8 cellular contexts compared by ENCODE assay signal in genomic region chr19:7920520-7921301, GRCh38. TPM values are rescaled to one million over a fixed set of nuclear protein-coding genes. Genes with fewer than 3 reads are reported as not detected.
DNase-seq lines count a peak whose midpoint lies in the region; ATAC-seq and TF ChIP-seq lines count a peak whose summit lies in the region.

No MANE protein-coding gene starts in this region.

- peaks cover 0 to 18% (median 11%) of the 10 kb centered on the region in 9 donors for H3K36me3 ChIP-seq in heart right ventricle
- peaks cover 0 to 22% (median 12%) of the 10 kb centered on the region in 4 donors for H3K36me3 ChIP-seq in upper lobe of left lung

- DNase-seq in GM10248 (ENCODE audit: extremely low spot score) (peak; percentile 98), NCI-H1417 treated with DMSO at 0.1 percent for 48 hours (lab: John Stamatoyannopoulos, UW) (peak; percentile 89), SW480 (ENCODE audit: low spot score) (peak; percentile 95), heart right ventricle (peak; percentile 99 to 100), posterior vena cava (ENCODE audit: low spot score) (peak; percentile 100), upper lobe of left lung (peak; percentile 100)

- POLR2A ChIA-PET in GM10248 (lab: Yijun Ruan, JAX), result interaction anchor here (1.2 to 2.9 kb wide), 5 partner anchors 13 to 52 kb away, joined by 3 to 18 read pairs (median 5); partner anchors contain the start of genes MAP2K7 and TIMM44

- H3K27ac ChIP-seq in adipose tissue (ENCODE audit: low read depth, low read length), result peak overlapping the region; percentile 51
- peak overlapping the region; percentile 66 to 94 (median 88) for H3K27ac ChIP-seq in heart right ventricle
- H3K27ac ChIP-seq in upper lobe of left lung, result peak overlapping the region; percentile 85 to 92 (median 90)

- TF ChIP-seq POLR2A in upper lobe of left lung (IDR thresholded peaks at IDR 0.05), result peak in 3 of 4 donors; percentile 12 to 54 (median 47)

- ATAC-seq in HG02642 (IDR thresholded peaks at IDR 0.05; ENCODE audit: poor library complexity, unreplicated experiment) (peak; percentile 50), heart right ventricle (peak; percentile 84 to 94 (median 89)), upper lobe of left lung (ENCODE audit: low FRiP score in 2 of 2) (peak; percentile 93 to 97)

- H3K4me1 ChIP-seq in heart right ventricle (peaks cover 12 to 72% (median 45%) of the 10 kb centered on the region in 9 donors), upper lobe of left lung (peaks cover 48 to 73% (median 59%) of the 10 kb centered on the region in 4 donors)

- H3K4me3 ChIP-seq in heart right ventricle (peak overlapping the region; percentile 55 to 90 (median 76)), upper lobe of left lung (peak overlapping the region; percentile 62 to 86 (median 73))

- TF ChIP-seq EP300 in upper lobe of left lung (IDR thresholded peaks at IDR 0.05), result no peak

- CTCF ChIA-PET in GM10248 (lab: Yijun Ruan, JAX), result interaction anchor here (0.9 to 3.4 kb wide), 18 partner anchors 9 to 352 kb away, joined by 3 to 17 read pairs (median 4); partner anchors contain the start of genes MAP2K7, TIMM44 and TRAPPC5

- peaks cover 9 to 48% (median 35%) of the 10 kb centered on the region in 7 donors for H3K27me3 ChIP-seq in heart right ventricle
- peaks cover 0 to 40% (median 24%) of the 10 kb centered on the region in 4 donors for H3K27me3 ChIP-seq in upper lobe of left lung

- intact Hi-C loops in heart right ventricle (cut with DNase I), result loop anchor here in 5 of 10 donors (1.0 to 10.0 kb wide), 5 partner anchors 17 to 332 kb away; partner anchors contain the start of gene MAP2K7 (in 1 of the 5)
- intact Hi-C loops in posterior vena cava (cut with DNase I), result no loop called here

- WGBS in adipose tissue, 3 donors, result 0 to 2% (median 2%) methylated on average over 37 to 61 of the region's 62 CpGs
- 1% methylated on average over 56 to 62 of the region's 62 CpGs for WGBS in heart right ventricle, 2 donors
- WGBS in upper lobe of left lung, 2 donors, result 1 to 3% methylated on average over 29 to 33 of the region's 62 CpGs

- TF ChIP-seq CTCF in GM10248 (IDR thresholded peaks at IDR 0.05; ENCODE audit: control extremely low read depth, extremely low read depth, low read depth, missing control alignments) (no peak), heart right ventricle (IDR thresholded peaks at IDR 0.05) (no peak), upper lobe of left lung (IDR thresholded peaks at IDR 0.05) (no peak)

- H3K9me3 ChIP-seq in heart right ventricle (no peaks in the 10 kb centered on the region), upper lobe of left lung (no peaks in the 10 kb centered on the region)

RNA-seq across cellular contexts. Expression of gene SNAPC2, which starts 0.6 kb away (rescaled TPM):
- polyA plus RNA-seq in adipose tissue (10 to 100 TPM; 13.3 to 21.0 (median 15.7) TPM), heart right ventricle (10 to 100 TPM in 1 of 2 donors, 1 to 10 TPM in 1; 7.3 to 26.1 TPM)
- total RNA-seq in heart right ventricle (10 to 100 TPM in 3 of 10 donors, 1 to 10 TPM in 7; 5.7 to 12.9 (median 9.5) TPM), posterior vena cava (10 to 100 TPM; 25.4 to 28.7 TPM), upper lobe of left lung (10 to 100 TPM in 5 of 6 donors, 1 to 10 TPM in 1; 5.2 to 28.0 (median 19.2) TPM)

RNA-seq across cellular contexts. Expression of gene CTXN1, which starts 5.2 kb away (rescaled TPM):
- polyA plus RNA-seq in adipose tissue (1 to 10 TPM in 1 of 3 donors, under 1 TPM in 2; 0.36 to 1.3 (median 0.86) TPM), heart right ventricle (under 1 TPM in 1 of 2 donors, not detected in 1; 0.74 TPM)
- total RNA-seq in heart right ventricle (under 1 TPM in 6 of 10 donors, not detected in 4; 0.18 to 0.44 (median 0.24) TPM), posterior vena cava (10 to 100 TPM in 1 of 2 donors, 1 to 10 TPM in 1; 5.9 to 11.7 TPM), upper lobe of left lung (10 to 100 TPM in 3 of 6 donors, 1 to 10 TPM in 3; 1.2 to 28.3 (median 13.4) TPM)

RNA-seq across cellular contexts. Expression of gene TGFBR3L, which starts 6.1 kb away (rescaled TPM):
- polyA plus RNA-seq in adipose tissue (1 to 10 TPM in 1 of 3 donors, under 1 TPM in 1, not detected in 1; 0.07 to 1.0 TPM), heart right ventricle (1 to 10 TPM; 1.9 to 2.3 TPM)
- total RNA-seq in heart right ventricle (10 to 100 TPM in 2 of 10 donors, 1 to 10 TPM in 8; 1.1 to 11.6 (median 4.7) TPM), posterior vena cava (1 to 10 TPM; 1.5 to 4.4 TPM), upper lobe of left lung (1 to 10 TPM in 1 of 6 donors, under 1 TPM in 1, not detected in 4; 0.37 to 1.1 TPM)

RNA-seq across cellular contexts. Expression of gene MAP2K7, which starts 17.0 kb away (rescaled TPM):
- polyA plus RNA-seq in adipose tissue, result 10 to 100 TPM; 15.3 to 33.0 (median 20.4) TPM
- 10 to 100 TPM; 21.3 to 32.5 (median 24.6) TPM for total RNA-seq in heart right ventricle
- 10 to 100 TPM; 13.1 to 53.8 TPM for polyA plus RNA-seq in heart right ventricle
- total RNA-seq in posterior vena cava, result 10 to 100 TPM; 22.2 to 26.6 TPM
- 10 to 100 TPM; 21.1 to 61.8 (median 33.0) TPM for total RNA-seq in upper lobe of left lung

RNA-seq across cellular contexts. Expression of gene TIMM44, which starts 22.8 kb away (rescaled TPM):
- polyA plus RNA-seq in adipose tissue (10 to 100 TPM; 32.2 to 58.1 (median 54.9) TPM), heart right ventricle (100 to 1,000 TPM; 110 to 188 TPM)
- total RNA-seq in heart right ventricle (10 to 100 TPM; 54.9 to 97.5 (median 71.4) TPM), posterior vena cava (10 to 100 TPM; 37.2 to 47.8 TPM), upper lobe of left lung (10 to 100 TPM; 39.8 to 83.2 (median 52.7) TPM)

Comparison
In these comparisons a context has a peak if more than half of its experiments do, and no peak if none do; other contexts are left out.
1. Peak in every context shown above with its lines: DNase-seq, ATAC-seq, H3K4me3 ChIP-seq and H3K27ac ChIP-seq.